In the genomic region with DNA sequence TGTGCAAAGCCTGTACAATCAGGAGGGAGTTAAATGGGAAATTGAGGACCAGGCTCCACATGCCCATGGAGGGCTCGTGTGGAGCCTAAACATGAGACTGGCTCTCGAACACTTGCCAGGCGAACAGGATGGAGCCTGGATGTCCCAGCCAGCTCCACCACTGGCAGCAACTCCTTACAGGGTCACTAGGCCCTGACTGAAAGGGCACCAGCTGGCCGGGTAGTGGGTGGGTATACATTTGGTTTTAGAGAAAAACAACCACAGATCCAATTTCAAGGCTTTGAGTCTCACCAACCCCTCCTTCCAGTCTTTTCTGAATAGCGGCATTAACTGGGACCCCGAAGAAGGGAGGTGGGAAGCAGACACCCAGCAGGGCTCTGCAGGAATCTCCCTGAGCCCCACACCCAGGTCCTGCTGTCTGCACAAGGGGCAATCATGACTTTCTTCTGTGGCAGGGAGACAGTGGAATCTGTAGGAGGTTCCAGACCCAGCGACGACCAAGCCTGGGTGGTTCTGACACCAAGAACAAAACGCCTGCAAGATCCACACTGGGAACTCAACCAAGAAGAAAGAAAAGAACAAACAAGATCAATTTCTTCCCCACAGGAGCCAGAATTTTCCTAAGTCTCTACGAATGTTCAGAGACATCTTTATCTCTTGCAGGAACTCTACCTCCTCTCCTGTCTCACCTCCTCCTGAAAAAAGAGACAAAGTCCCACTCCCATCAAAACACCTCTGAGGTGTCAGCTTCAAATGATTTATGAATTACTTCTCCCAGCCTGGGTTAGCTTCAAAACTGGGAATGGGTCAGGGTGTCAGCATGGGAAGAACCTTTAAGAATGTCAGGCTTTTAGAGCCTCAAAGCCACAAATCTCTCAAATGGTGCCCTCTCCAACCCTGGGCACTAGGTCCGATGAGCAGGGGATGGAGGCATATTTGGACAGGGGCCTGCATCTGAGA, we compare ENCODE assay signal across 25 cellular contexts. TPM values are rescaled to one million over a fixed set of nuclear protein-coding genes. Genes with fewer than 3 reads are reported as not detected.
DNase-seq lines count a peak whose midpoint lies in the region; ATAC-seq and TF ChIP-seq lines count a peak whose summit lies in the region.
"Had no signal": no experiment of that assay in that cellular context is flagged by ENCODE, and none has a peak within 500 bp of the region (broad histone marks: within the 10 kb centered on the region; RNA-seq: fewer than 3 reads in every experiment).

No MANE protein-coding gene starts in this region.

- H2AFZ ChIP-seq in Loucy (ENCODE audit: low read length) (no peak overlapping the region), parathyroid adenoma (peak overlapping the region; percentile 22), GM23338 (no peak overlapping the region)
- H2AFZ ChIP-seq: GM23248 had no signal

- ATAC-seq in GM23338 (no peak), upper lobe of right lung (no peak)
- ATAC-seq: PC-3 had no signal

- H3K4me1 Mint-ChIP-seq in activated naive CD4-positive, alpha-beta T cell treated with anti-CD3 and anti-CD28 coated beads, Interleukin-2, amount 10 ng/mL, durations not matched to agents 7 days and 5 days, result peaks cover 6% of the 10 kb centered on the region
- H3K4me1 Mint-ChIP-seq in GM23338, result peaks cover 30% of the 10 kb centered on the region
- H3K4me1 Mint-ChIP-seq: CD8-positive, alpha-beta memory T cell had no signal

- peaks cover 12% of the 10 kb centered on the region for H3K27me3 Mint-ChIP-seq in activated naive CD4-positive, alpha-beta T cell treated with anti-CD3 and anti-CD28 coated beads, Interleukin-2, amount 10 ng/mL, durations not matched to agents 7 days and 5 days
- peaks cover 8% of the 10 kb centered on the region for H3K27me3 Mint-ChIP-seq in GM23338 (ENCODE audit: insufficient read depth, low read depth, poor library complexity)

- no peak for DNase-seq in activated naive CD4-positive, alpha-beta T cell treated with anti-CD3 and anti-CD28 coated beads, Interleukin-2, amount 10 ng/mL, durations not matched to agents 7 days and 5 days
- DNase-seq in activated naive CD4-positive, alpha-beta T cell (lab: John Stamatoyannopoulos, UW), result no peak
- DNase-seq in left kidney (ENCODE audit: low read depth, low spot score) (peak; percentile 76), NCI-H1436 (lab: John Stamatoyannopoulos, UW) (no peak), GM23338 (ENCODE audit: low spot score) (no peak), upper lobe of right lung (no peak)
- DNase-seq: 8988T; ACHN; BE2C; CD8-positive, alpha-beta memory T cell; DMS153; DND-41; GM23248; H9; HFFc6; KBM-7; MG63; NCI-H1417; NCI-H2081 treated with DMSO at 0.1 percent for 48 hours; NCI-H774; PC-3; SK-N-SH had no signal

- H3K9me2 ChIP-seq in Loucy (replicated peaks; ENCODE audit: low read depth, low read length), result no peaks in the 10 kb centered on the region
- no peaks in the 10 kb centered on the region for H3K9me2 ChIP-seq in GM23338 (ENCODE audit: insufficient read depth)
- H3K9me2 ChIP-seq: SK-N-SH had no signal

- H4K20me1 ChIP-seq in Loucy (ENCODE audit: insufficient read depth, low read length, poor library complexity, severe bottlenecking), result no peaks in the 10 kb centered on the region
- H4K20me1 ChIP-seq in GM23338 (replicated peaks; ENCODE audit: insufficient read depth), result no peaks in the 10 kb centered on the region

- H3K9me3 Mint-ChIP-seq in activated naive CD4-positive, alpha-beta T cell treated with anti-CD3 and anti-CD28 coated beads, Interleukin-2, amount 10 ng/mL, durations not matched to agents 7 days and 5 days, result no peaks in the 10 kb centered on the region
- H3K9me3 Mint-ChIP-seq in GM23338, result no peaks in the 10 kb centered on the region
- H3K9me3 Mint-ChIP-seq: CD8-positive, alpha-beta memory T cell; H9; HFFc6 had no signal

- H3K4me3 ChIP-seq in Loucy (ENCODE audit: low read length, poor library complexity, severe bottlenecking) (no peak overlapping the region), parathyroid adenoma (ENCODE audit: low read depth, low read length) (no peak overlapping the region), GM23338 (no peak overlapping the region), upper lobe of right lung (no peak overlapping the region)
- H3K4me3 ChIP-seq: GM23248, MG63 had no signal

- no peaks in the 10 kb centered on the region for H3K36me3 Mint-ChIP-seq in activated naive CD4-positive, alpha-beta T cell treated with anti-CD3 and anti-CD28 coated beads, Interleukin-2, amount 10 ng/mL, durations not matched to agents 7 days and 5 days
- no peaks in the 10 kb centered on the region for H3K36me3 Mint-ChIP-seq in GM23338 (ENCODE audit: low read depth)
- H3K36me3 Mint-ChIP-seq: CD14-positive monocyte; CD8-positive, alpha-beta memory T cell had no signal

- H3K27me3 ChIP-seq in Loucy (ENCODE audit: insufficient read depth, low read length, poor library complexity, severe bottlenecking), result no peaks in the 10 kb centered on the region
- no peaks in the 10 kb centered on the region for H3K27me3 ChIP-seq in parathyroid adenoma (ENCODE audit: control insufficient read depth, insufficient read depth, low read length)
- no peaks in the 10 kb centered on the region for H3K27me3 ChIP-seq in GM23338 (ENCODE audit: insufficient read depth)
- H3K27me3 ChIP-seq in upper lobe of right lung, result no peaks in the 10 kb centered on the region
- H3K27me3 ChIP-seq: BE2C, MG63 had no signal

- peaks cover 21% of the 10 kb centered on the region for H3K4me1 ChIP-seq in Loucy (ENCODE audit: insufficient read depth, low read length, poor library complexity, severe bottlenecking)
- peaks cover 11% of the 10 kb centered on the region for H3K4me1 ChIP-seq in parathyroid adenoma
- peaks cover 4% of the 10 kb centered on the region; the same call in 1 of the 2 replicates for H3K4me1 ChIP-seq in GM23338 (ENCODE audit: insufficient read depth)
- peaks cover 31% of the 10 kb centered on the region for H3K4me1 ChIP-seq in upper lobe of right lung

- H3K27ac ChIP-seq in parathyroid adenoma, result no peak overlapping the region
- H3K27ac ChIP-seq in GM23338 (ENCODE audit: low read depth), result no peak overlapping the region
- H3K27ac ChIP-seq in upper lobe of right lung, result no peak overlapping the region
- H3K27ac ChIP-seq: GM23248 had no signal

- H3K36me3 ChIP-seq in Loucy (ENCODE audit: insufficient read depth, low read length), result no peaks in the 10 kb centered on the region
- no peaks in the 10 kb centered on the region for H3K36me3 ChIP-seq in parathyroid adenoma (ENCODE audit: control insufficient read depth, insufficient read depth, low read length)
- no peaks in the 10 kb centered on the region for H3K36me3 ChIP-seq in GM23338 (ENCODE audit: insufficient read depth)
- H3K36me3 ChIP-seq in upper lobe of right lung, result no peaks in the 10 kb centered on the region
- H3K36me3 ChIP-seq: BE2C, MG63 had no signal

- H3K4me3 Mint-ChIP-seq in activated naive CD4-positive, alpha-beta T cell treated with anti-CD3 and anti-CD28 coated beads, Interleukin-2, amount 10 ng/mL, durations not matched to agents 7 days and 5 days, result no peak overlapping the region
- no peak overlapping the region for H3K4me3 Mint-ChIP-seq in GM23338
- H3K4me3 Mint-ChIP-seq: CD14-positive monocyte; CD8-positive, alpha-beta memory T cell; H9; HFFc6 had no signal

- H3K9ac ChIP-seq in Loucy (ENCODE audit: low read depth, low read length, poor library complexity, severe bottlenecking) (no peak overlapping the region), parathyroid adenoma (no peak overlapping the region)
- H3K9ac ChIP-seq: GM23248, SK-N-SH had no signal

- TF ChIP-seq CTCF in Loucy (conservative IDR thresholded peaks at IDR 0.05; ENCODE audit: low read length) (no peak), parathyroid adenoma (IDR thresholded peaks at IDR 0.05) (no peak), GM23338 (conservative IDR thresholded peaks at IDR 0.05; ENCODE audit: low read depth in 2 of 2) (no peak), upper lobe of right lung (IDR thresholded peaks at IDR 0.05) (no peak)

- no peaks in the 10 kb centered on the region for H3F3A ChIP-seq in Loucy (ENCODE audit: low read depth)
- no peaks in the 10 kb centered on the region; the same call in 1 of the 2 replicates for H3F3A ChIP-seq in GM23338 (replicated peaks; ENCODE audit: low read depth)

- intact Hi-C loops in upper lobe of right lung (cut with DNase I), result no loop called here

- H3K27ac Mint-ChIP-seq in activated naive CD4-positive, alpha-beta T cell treated with anti-CD3 and anti-CD28 coated beads, Interleukin-2, amount 10 ng/mL, durations not matched to agents 7 days and 5 days, result peak overlapping the region; percentile 33
- H3K27ac Mint-ChIP-seq in GM23338, result no peak overlapping the region
- H3K27ac Mint-ChIP-seq: CD14-positive monocyte, HFFc6 had no signal

- peak overlapping the region; percentile 43 for H3K4me2 ChIP-seq in Loucy (ENCODE audit: low read depth, low read length, poor library complexity, severe bottlenecking)
- no peak overlapping the region for H3K4me2 ChIP-seq in parathyroid adenoma (ENCODE audit: low read length)
- H3K4me2 ChIP-seq in GM23338, result no peak overlapping the region
- H3K4me2 ChIP-seq: SK-N-SH had no signal

- CTCF ChIA-PET in activated naive CD4-positive, alpha-beta T cell treated with anti-CD3 and anti-CD28 coated beads, Interleukin-2, amount 10 ng/mL, durations not matched to agents 7 days and 5 days (lab: Charles Lee), result interaction anchor here (1.3 kb wide), 1 partner anchor 13 kb away, joined by 3 read pairs; no protein-coding TSS in a partner anchor

- H3K79me2 ChIP-seq in Loucy (ENCODE audit: insufficient read depth, low read length), result no peaks in the 10 kb centered on the region
- no peaks in the 10 kb centered on the region for H3K79me2 ChIP-seq in parathyroid adenoma
- no peaks in the 10 kb centered on the region for H3K79me2 ChIP-seq in GM23338 (replicated peaks; ENCODE audit: insufficient read depth)

- H3K9me3 ChIP-seq in Loucy (ENCODE audit: insufficient read depth, low read depth, low read length) (no peaks in the 10 kb centered on the region), parathyroid adenoma (ENCODE audit: control insufficient read depth, low read length) (no peaks in the 10 kb centered on the region), upper lobe of right lung (no peaks in the 10 kb centered on the region)
- H3K9me3 ChIP-seq: BE2C, MG63, SK-N-SH had no signal

TF ChIP-seq in GM23338, 12 proteins besides CTCF, POLR2A, EP300 and RAD21 (continues in another document):
- TF ChIP-seq EZH2 (IDR thresholded peaks at IDR 0.05; ENCODE audit: low read depth, unreplicated experiment) (no peak), POLR2AphosphoS5 (IDR thresholded peaks at IDR 0.05; ENCODE audit: low read depth) (no peak), STAT1 (IDR thresholded peaks at IDR 0.05; ENCODE audit: unreplicated experiment) (no peak), JUNB (IDR thresholded peaks at IDR 0.05; ENCODE audit: unreplicated experiment) (no peak), ZNF331 (CRISPR knock-in tag; IDR thresholded peaks at IDR 0.05; ENCODE audit: low read depth) (no peak), ZNF114 (CRISPR knock-in tag; IDR thresholded peaks at IDR 0.05) (no peak), CREB1 (CRISPR knock-in tag; IDR thresholded peaks at IDR 0.05; ENCODE audit: low read depth) (no peak)

RNA-seq across cellular contexts. Expression of a gene that starts 26.5 kb away (rescaled TPM):
- total RNA-seq in GM23338 (2014; rRNA removed; shearing (Covaris generic)), result 640 and 749 TPM in 2 replicates
- polyA plus RNA-seq in GM23338 (2016; fragmentation: Nextera tagmentation; extraction: Ambion mirVana), result 590 and 728 TPM in 2 replicates
- 157 TPM for total RNA-seq in upper lobe of right lung

RNA-seq across cellular contexts. Expression of a gene that starts 58.8 kb away (rescaled TPM):
- total RNA-seq in GM23338 (2014; rRNA removed; shearing (Covaris generic)), result 46.5 and 47.0 TPM in 2 replicates
- polyA plus RNA-seq in GM23338 (2016; fragmentation: Nextera tagmentation; extraction: Ambion mirVana), result 15.3 and 17.3 TPM in 2 replicates
- 245 TPM for total RNA-seq in upper lobe of right lung
